Comparison of ENCODE assay signal across 11 cellular contexts in genomic region chr14:67207810-67208209, GRCh38. TPM values are rescaled to one million over a fixed set of nuclear protein-coding genes. Genes with fewer than 3 reads are reported as not detected.
"Had no signal": no experiment of that assay in that cellular context is flagged by ENCODE, and none has a peak within 500 bp of the region (broad histone marks: within the 10 kb centered on the region; RNA-seq: fewer than 3 reads in every experiment).

No MANE protein-coding gene starts in this region.

- H3K4me1 ChIP-seq: HAP-1 had no signal

- H3K36me3 ChIP-seq: HAP-1 had no signal

- H3K4me3 ChIP-seq: GM23248, HAP-1, K562 had no signal

- FAIRE-seq: K562 had no signal

- DNase-seq: GM23248, GOT3, H7, HFFc6, IMR-90, KG1 had no signal

- H3K27ac ChIP-seq: GM23248, HL-60 had no signal

- H3K9me3 ChIP-seq: HAP-1 had no signal

- H2AFZ ChIP-seq: GM23248 had no signal

RNA-seq across cellular contexts. Expression of gene GARIN2, which starts 18.6 kb away (rescaled TPM):
- total RNA-seq: GM23248, H4, H7, HT1080, IMR-90, K562 had no signal
